In the genomic region with DNA sequence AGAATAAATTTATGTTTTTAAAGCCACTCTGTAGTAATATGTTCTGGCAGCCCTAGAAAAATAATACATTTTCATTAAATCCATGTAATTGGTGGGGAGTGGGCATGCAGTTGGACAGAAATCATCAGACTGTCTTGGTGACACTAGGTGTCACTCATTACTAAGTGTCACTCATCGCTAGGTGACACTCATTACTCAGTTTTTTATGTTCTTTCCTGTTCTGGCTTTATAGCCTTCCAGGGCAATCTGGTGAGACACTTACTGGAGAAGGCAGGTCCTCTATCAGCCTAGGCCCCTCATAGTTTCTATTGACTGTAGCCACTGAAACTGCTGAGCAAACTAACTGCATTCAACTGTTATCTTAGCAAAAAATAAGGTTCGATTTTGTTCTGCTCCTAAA, we compare ENCODE assay signal across 17 cellular contexts.
DNase-seq lines count a peak whose midpoint lies in the region; TF ChIP-seq lines count a peak whose summit lies in the region.
"Had no signal": no experiment of that assay in that cellular context is flagged by ENCODE, and none has a peak within 500 bp of the region (broad histone marks: within the 10 kb centered on the region; RNA-seq: fewer than 3 reads in every experiment).

No MANE protein-coding gene starts in this region.

- no peak overlapping the region for H3K9ac ChIP-seq in OCI-LY3 (ENCODE audit: low read length)
- H3K9ac ChIP-seq: GM23248 had no signal

- H3K9me2 ChIP-seq in hepatocyte (replicated peaks; ENCODE audit: insufficient read depth) = no peaks in the 10 kb centered on the region

- no peaks in the 10 kb centered on the region for H4K20me1 ChIP-seq in OCI-LY3 (ENCODE audit: insufficient read depth, low read length)
- H4K20me1 ChIP-seq in hepatocyte (ENCODE audit: insufficient read depth, poor library complexity, severe bottlenecking) = no peaks in the 10 kb centered on the region

- H3K79me2 ChIP-seq in OCI-LY3 (ENCODE audit: low read length) = no peaks in the 10 kb centered on the region
- H3K79me2 ChIP-seq in hepatocyte = no peaks in the 10 kb centered on the region

- peak; percentile 44 for TF ChIP-seq CTCF in LNCaP clone FGC (IDR thresholded peaks at IDR 0.05; ENCODE audit: control insufficient read depth, extremely low read depth, insufficient read depth)
- TF ChIP-seq CTCF in OCI-LY3 (IDR thresholded peaks at IDR 0.05; ENCODE audit: low read depth, low read length) = peak; percentile 65
- no peak for TF ChIP-seq CTCF in hepatocyte (IDR thresholded peaks at IDR 0.05; ENCODE audit: poor library complexity)

- H3K27ac ChIP-seq in OCI-LY3 (ENCODE audit: low read length) (no peak overlapping the region), hepatocyte (no peak overlapping the region), substantia nigra (ENCODE audit: low read depth, low read length, poor library complexity, severe bottlenecking) (no peak overlapping the region)
- H3K27ac ChIP-seq: A549, GM23248, PC-9, SK-N-MC had no signal

- H3K36me3 ChIP-seq in OCI-LY3 (replicated peaks; ENCODE audit: low read depth, low read length) = no peaks in the 10 kb centered on the region
- H3K36me3 ChIP-seq in hepatocyte (replicated peaks; ENCODE audit: insufficient read depth, low read depth) = no peaks in the 10 kb centered on the region

- no peak overlapping the region for H3K4me3 ChIP-seq in LNCaP clone FGC (ENCODE audit: low read depth, low read length)
- no peak overlapping the region for H3K4me3 ChIP-seq in OCI-LY3 (ENCODE audit: low read length)
- no peak overlapping the region for H3K4me3 ChIP-seq in hepatocyte
- H3K4me3 ChIP-seq: A549, GM23248, PC-9, SK-N-MC had no signal

- H3K4me2 ChIP-seq in OCI-LY3 (ENCODE audit: low read length) = no peak overlapping the region
- H3K4me2 ChIP-seq in hepatocyte = no peak overlapping the region
- H3K4me2 ChIP-seq: A549, PC-9 had no signal

- DNase-seq in NCI-H748 (lab: John Stamatoyannopoulos, UW; ENCODE audit: unreplicated experiment) = peak; percentile 62
- no peak for DNase-seq in NCI-H748 treated with DMSO at 0.1 percent for 48 hours (lab: John Stamatoyannopoulos, UW)
- no peak for DNase-seq in LNCaP clone FGC (ENCODE audit: low read depth)
- peak; percentile 11 for DNase-seq in hepatocyte (ENCODE audit: low spot score)
- no peak for DNase-seq in dedifferentiated amniotic fluid mesenchymal stem cell (ENCODE audit: extremely low spot score)
- DNase-seq in substantia nigra (lab: John Stamatoyannopoulos, UW) = no peak
- DNase-seq in SIG-M5 treated with dmso at 0.1 percent for 504 hours (lab: John Stamatoyannopoulos, UW; ENCODE audit: unreplicated experiment) = no peak
- DNase-seq: C1 segment of cervical spinal cord, GM23248, NCI-H1105 treated with DMSO at 0.1 percent for 48 hours, NCI-H1694 treated with DMSO at 0.1 percent for 48 hours, PC-9, T-cell, T-helper 9 cell had no signal

- H3K27me3 ChIP-seq in OCI-LY3 (ENCODE audit: low read depth, low read length) (no peaks in the 10 kb centered on the region), hepatocyte (no peaks in the 10 kb centered on the region)

- H3K4me1 ChIP-seq in OCI-LY3 (ENCODE audit: low read length) = no peaks in the 10 kb centered on the region
- H3K4me1 ChIP-seq in hepatocyte (ENCODE audit: insufficient read depth) = no peaks in the 10 kb centered on the region
- H3K4me1 ChIP-seq: A549 had no signal

- H2AFZ ChIP-seq in OCI-LY3 (ENCODE audit: low read depth, low read length) (peak overlapping the region; percentile 52; the same call in 1 of the 2 replicates), hepatocyte (no peak overlapping the region)
- H2AFZ ChIP-seq: GM23248, PC-9 had no signal

- H3K9me3 ChIP-seq in OCI-LY3 (ENCODE audit: insufficient read depth, low read length) (no peaks in the 10 kb centered on the region), hepatocyte (ENCODE audit: low read depth) (no peaks in the 10 kb centered on the region)
- H3K9me3 ChIP-seq: A549 had no signal

- 78% methylated on average over 2 of the region's 2 CpGs for WGBS in hepatocyte (ENCODE audit: low lambda C conversion rate, missing lambda C conversion rate)

Comparison
In these comparisons a context has a peak if more than half of its experiments do, and no peak if none do; other contexts are left out.
1. DNase-seq: peak in NCI-H748 (single experiment) and hepatocyte (single experiment); none in NCI-H748 treated with DMSO at 0.1 percent for 48 hours (single experiment), LNCaP clone FGC (single experiment), dedifferentiated amniotic fluid mesenchymal stem cell (single experiment), substantia nigra (0 of 49) and SIG-M5 treated with dmso at 0.1 percent for 504 hours (single experiment).